9 cellular contexts compared by ENCODE assay signal in genomic region chr1:18953656-18954259, GRCh38. TPM values are rescaled to one million over a fixed set of nuclear protein-coding genes. Genes with fewer than 3 reads are reported as not detected.
DNase-seq lines count a peak whose midpoint lies in the region; ATAC-seq and TF ChIP-seq lines count a peak whose summit lies in the region.
"Had no signal": no experiment of that assay in that cellular context is flagged by ENCODE, and none has a peak within 500 bp of the region (broad histone marks: within the 10 kb centered on the region; RNA-seq: fewer than 3 reads in every experiment).

No MANE protein-coding gene starts in this region.

- CTCF ChIA-PET in BJ (lab: Yijun Ruan, JAX) (interaction anchor here (0.9 to 7.1 kb wide), 8 partner anchors 8 to 49 kb away, joined by 3 to 57 read pairs (median 6); no protein-coding TSS in a partner anchor), WTC11 (lab: Charles Lee) (interaction anchor here (0.9 to 4.6 kb wide), 4 partner anchors 14 to 56 kb away, joined by 4 to 47 read pairs (median 18); no protein-coding TSS in a partner anchor)

- no peak for ATAC-seq in GM18520 (IDR thresholded peaks at IDR 0.05; ENCODE audit: unreplicated experiment)
- no peak for ATAC-seq in GM21515 (IDR thresholded peaks at IDR 0.05; ENCODE audit: unreplicated experiment)
- no peak for ATAC-seq in WTC11

- POLR2A ChIA-PET in BJ (lab: Charles Lee): no interaction called here
- POLR2A ChIA-PET in WTC11 (lab: Charles Lee): interaction anchor here (1.1 kb wide), 1 partner anchor 56 kb away, joined by 3 read pairs; no protein-coding TSS in a partner anchor

- H2AFZ ChIP-seq in MM.1S (ENCODE audit: low read length): no peak overlapping the region

- no peak overlapping the region for H3K9ac ChIP-seq in MM.1S (ENCODE audit: low read length)

- H3K4me3 Mint-ChIP-seq in nephron: peak overlapping the region; percentile 85 to 98 (median 91)
- H3K4me3 Mint-ChIP-seq in WTC11: no peak overlapping the region

- H3K4me3 ChIP-seq in BJ (ENCODE audit: low read depth, low read length): peak overlapping the region; percentile 88
- no peak overlapping the region for H3K4me3 ChIP-seq in MM.1S (ENCODE audit: low read length)
- H3K4me3 ChIP-seq in effector memory CD4-positive, alpha-beta T cell (ENCODE audit: insufficient read depth, low read depth, low read length, poor library complexity, severe bottlenecking): peak overlapping the region; percentile 78

- no peaks in the 10 kb centered on the region for H3K9me3 ChIP-seq in MM.1S (replicated peaks; ENCODE audit: insufficient read depth, low read length)
- no peaks in the 10 kb centered on the region for H3K9me3 ChIP-seq in effector memory CD4-positive, alpha-beta T cell (ENCODE audit: control insufficient read depth, low read length)

- H3K79me2 ChIP-seq in MM.1S (ENCODE audit: low read length): peaks cover 64% of the 10 kb centered on the region

- no peaks in the 10 kb centered on the region for H3K36me3 Mint-ChIP-seq in nephron (ENCODE audit: low read depth)
- H3K36me3 Mint-ChIP-seq in WTC11: no peaks in the 10 kb centered on the region

- no peak for TF ChIP-seq CTCF in BJ (IDR thresholded peaks at IDR 0.05; ENCODE audit: insufficient read depth, low read depth, low read length)
- TF ChIP-seq CTCF in MM.1S (IDR thresholded peaks at IDR 0.05; ENCODE audit: low read length): no peak
- no peak for TF ChIP-seq CTCF in nephron (IDR thresholded peaks at IDR 0.05; ENCODE audit: unreplicated experiment in 3 of 3)
- TF ChIP-seq CTCF in WTC11 (IDR thresholded peaks at IDR 0.05): no peak

- H3K36me3 ChIP-seq in BJ (ENCODE audit: control insufficient read depth, insufficient read depth, low read length) (0 out of 2 replicates have a peak, but pooled peaks cover 1% of the 10 kb centered on the region), MM.1S (replicated peaks; ENCODE audit: insufficient read depth, low read length) (no peaks in the 10 kb centered on the region)
- no peaks in the 10 kb centered on the region for H3K36me3 ChIP-seq in effector memory CD4-positive, alpha-beta T cell (ENCODE audit: control insufficient read depth, insufficient read depth, low read length)

- H3K27me3 ChIP-seq in BJ (ENCODE audit: control insufficient read depth, insufficient read depth, low read length): no peaks in the 10 kb centered on the region
- H3K27me3 ChIP-seq in MM.1S (replicated peaks; ENCODE audit: insufficient read depth, low read length): peaks cover 16% of the 10 kb centered on the region
- H3K27me3 ChIP-seq in effector memory CD4-positive, alpha-beta T cell (replicated peaks; ENCODE audit: control insufficient read depth, insufficient read depth, low read length, poor library complexity, severe bottlenecking): no peaks in the 10 kb centered on the region

- peaks cover 43% of the 10 kb centered on the region for H3K27me3 Mint-ChIP-seq in nephron (ENCODE audit: low read depth)
- peaks cover 35% of the 10 kb centered on the region for H3K27me3 Mint-ChIP-seq in WTC11 (ENCODE audit: low read depth)

- peak overlapping the region; percentile 94; the same call in 1 of the 2 replicates for H3K4me2 ChIP-seq in MM.1S (ENCODE audit: low read depth, low read length)

- peaks cover 22% of the 10 kb centered on the region; the same call in 1 of the 2 replicates for H3F3A ChIP-seq in MM.1S (ENCODE audit: insufficient read depth, low read length)

- H4K20me1 ChIP-seq in MM.1S (ENCODE audit: insufficient read depth, low read length): no peaks in the 10 kb centered on the region

- H3K9me2 ChIP-seq in MM.1S (replicated peaks; ENCODE audit: insufficient read depth, low read length): no peaks in the 10 kb centered on the region

- H3K27ac ChIP-seq in MM.1S (ENCODE audit: low read length): no peak overlapping the region
- H3K27ac ChIP-seq in effector memory CD4-positive, alpha-beta T cell (ENCODE audit: insufficient read depth, low read length, poor library complexity, severe bottlenecking): peak overlapping the region; percentile 99

- peaks cover 37% of the 10 kb centered on the region for H3K4me1 ChIP-seq in MM.1S (ENCODE audit: low read length)
- H3K4me1 ChIP-seq in effector memory CD4-positive, alpha-beta T cell (ENCODE audit: control insufficient read depth, insufficient read depth, low read length, poor library complexity, severe bottlenecking): peaks cover 78% of the 10 kb centered on the region

- H3K27ac Mint-ChIP-seq in nephron: peak overlapping the region in 1 of 3 experiments; percentile 73
- H3K27ac Mint-ChIP-seq in WTC11: no peak overlapping the region

- H3K9me3 Mint-ChIP-seq in nephron (no peaks in the 10 kb centered on the region), WTC11 (no peaks in the 10 kb centered on the region)

- H3K4me1 Mint-ChIP-seq in nephron (peaks cover 64% of the 10 kb centered on the region), WTC11 (peaks cover 38% of the 10 kb centered on the region)

- DNase-seq in BJ (ENCODE audit: low read depth) (no peak), MM.1S (no peak), superior temporal gyrus (ENCODE audit: extremely low spot score) (no peak), WTC11 (ENCODE audit: low spot score) (no peak)
- no peak for DNase-seq in effector memory CD4-positive, alpha-beta T cell
- DNase-seq: GDM1 had no signal

TF ChIP-seq in WTC11, 78 proteins besides CTCF, POLR2A, EP300 and RAD21:
- no peak for TF ChIP-seq ZNF317 (CRISPR knock-in tag; IDR thresholded peaks at IDR 0.05; ENCODE audit: borderline replicate concordance, low read depth)
- no peak for TF ChIP-seq CREB1 (CRISPR knock-in tag; IDR thresholded peaks at IDR 0.05)
- no peak for TF ChIP-seq ZNF121 (CRISPR knock-in tag; IDR thresholded peaks at IDR 0.05)
- TF ChIP-seq MXD4 (CRISPR knock-in tag; IDR thresholded peaks at IDR 0.05; ENCODE audit: borderline replicate concordance): no peak
- no peak for TF ChIP-seq SP1 (CRISPR knock-in tag; conservative IDR thresholded peaks at IDR 0.05)
- TF ChIP-seq ZBTB21 (CRISPR knock-in tag; IDR thresholded peaks at IDR 0.05; ENCODE audit: borderline replicate concordance): no peak
- TF ChIP-seq ELF4 (CRISPR knock-in tag; IDR thresholded peaks at IDR 0.05; ENCODE audit: low read depth): no peak
- TF ChIP-seq NFE2L1 (CRISPR knock-in tag; IDR thresholded peaks at IDR 0.05): no peak
- TF ChIP-seq FOXP1 (CRISPR knock-in tag; IDR thresholded peaks at IDR 0.05; ENCODE audit: borderline replicate concordance): no peak
- no peak for TF ChIP-seq TP53 (CRISPR knock-in tag; IDR thresholded peaks at IDR 0.05)
- TF ChIP-seq, protein P1, sequence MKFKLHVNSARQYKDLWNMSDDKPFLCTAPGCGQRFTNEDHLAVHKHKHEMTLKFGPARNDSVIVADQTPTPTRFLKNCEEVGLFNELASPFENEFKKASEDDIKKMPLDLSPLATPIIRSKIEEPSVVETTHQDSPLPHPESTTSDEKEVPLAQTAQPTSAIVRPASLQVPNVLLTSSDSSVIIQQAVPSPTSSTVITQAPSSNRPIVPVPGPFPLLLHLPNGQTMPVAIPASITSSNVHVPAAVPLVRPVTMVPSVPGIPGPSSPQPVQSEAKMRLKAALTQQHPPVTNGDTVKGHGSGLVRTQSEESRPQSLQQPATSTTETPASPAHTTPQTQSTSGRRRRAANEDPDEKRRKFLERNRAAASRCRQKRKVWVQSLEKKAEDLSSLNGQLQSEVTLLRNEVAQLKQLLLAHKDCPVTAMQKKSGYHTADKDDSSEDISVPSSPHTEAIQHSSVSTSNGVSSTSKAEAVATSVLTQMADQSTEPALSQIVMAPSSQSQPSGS (CRISPR knock-in tag; IDR thresholded peaks at IDR 0.05; ENCODE audit: borderline replicate concordance, low read depth): no peak
- no peak for TF ChIP-seq JAZF1 (CRISPR knock-in tag; IDR thresholded peaks at IDR 0.05)
- TF ChIP-seq MYBL2 (CRISPR knock-in tag; IDR thresholded peaks at IDR 0.05): no peak
- TF ChIP-seq ZNF138 (CRISPR knock-in tag; conservative IDR thresholded peaks at IDR 0.05): no peak
- no peak for TF ChIP-seq ZNF423 (CRISPR knock-in tag; IDR thresholded peaks at IDR 0.05)
- no peak for TF ChIP-seq CREM (CRISPR knock-in tag; IDR thresholded peaks at IDR 0.05)
- TF ChIP-seq TCF7 (CRISPR knock-in tag; IDR thresholded peaks at IDR 0.05; ENCODE audit: low read depth): no peak
- no peak for TF ChIP-seq ZNF263 (CRISPR knock-in tag; IDR thresholded peaks at IDR 0.05; ENCODE audit: low read depth)
TF ChIP-seq in WTC11: peak in this region for 0.

RNA-seq across cellular contexts. Expression of gene IFFO2, which starts 2.7 kb away (rescaled TPM):
- 11.1 and 15.0 TPM in 2 replicates for polyA plus RNA-seq in BJ (2011; rRNA removed)
- 18.4 and 24.7 TPM in 2 replicates for polyA minus RNA-seq in BJ (2011; rRNA and poly(A)+ RNA removed)
- total RNA-seq in WTC11 (2021): 6.5 to 8.1 TPM (median 6.9 TPM) in 3 replicates

RNA-seq across cellular contexts. Expression of gene ALDH4A1, which starts 51.4 kb away (rescaled TPM):
- polyA plus RNA-seq in BJ (2011; rRNA removed): 18.1 and 36.6 TPM in 2 replicates
- polyA minus RNA-seq in BJ (2011; rRNA and poly(A)+ RNA removed): 11.5 and 18.8 TPM in 2 replicates
- total RNA-seq in WTC11 (2021): 31.0 to 37.5 TPM (median 36.2 TPM) in 3 replicates
